In the genomic region with DNA sequence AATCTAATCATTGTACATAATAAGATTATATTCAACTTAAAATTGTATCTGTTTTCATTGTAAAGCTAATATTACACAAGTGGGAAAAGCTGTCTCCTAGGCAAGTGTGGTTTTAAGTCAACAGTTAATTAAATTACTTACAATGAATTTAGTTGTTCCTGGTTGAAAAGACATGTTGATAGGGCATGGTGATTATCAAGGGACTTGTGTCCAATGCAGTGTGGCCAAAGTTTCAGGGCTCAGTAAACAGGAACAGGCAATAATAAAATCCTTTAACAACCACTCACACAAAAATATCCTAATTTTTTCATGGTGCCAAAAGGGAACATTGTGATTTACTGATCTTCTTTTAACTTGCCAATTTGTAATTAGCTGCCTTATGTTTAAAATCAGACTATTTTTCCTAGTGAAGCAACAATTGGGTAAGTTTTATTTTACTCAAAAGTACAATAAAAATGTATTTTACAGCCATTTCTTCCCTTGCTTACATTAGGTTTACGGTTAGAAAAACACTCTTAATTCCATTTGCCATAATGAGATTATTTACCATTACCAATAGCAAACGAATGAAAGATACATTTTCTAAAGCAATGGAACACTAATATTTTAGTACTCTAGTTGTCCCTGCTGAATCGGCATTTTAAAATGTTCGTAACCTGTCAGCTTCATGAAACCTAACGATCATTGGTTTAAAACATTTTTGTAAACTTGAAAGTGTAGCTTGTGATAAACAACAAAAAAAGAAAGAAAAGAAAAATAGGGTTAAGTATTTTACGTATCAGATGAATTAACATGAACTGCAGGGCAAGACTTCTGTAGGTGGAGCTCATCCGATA, we compare ENCODE assay signal across 8 cellular contexts. TPM values are rescaled to one million over a fixed set of nuclear protein-coding genes. Genes with fewer than 3 reads are reported as not detected.
DNase-seq lines count a peak whose midpoint lies in the region; ATAC-seq and TF ChIP-seq lines count a peak whose summit lies in the region.

No MANE protein-coding gene starts in this region.

- in situ Hi-C loops in Panc1 (cut with HindIII; ENCODE audit: low pct_unique_long_range_greater_than_20kb, low sequenced_read_pairs), result no loop called here

- no peaks in the 10 kb centered on the region for H3K36me3 ChIP-seq in Panc1 (ENCODE audit: control insufficient read depth, insufficient read depth, low read length)
- H3K36me3 ChIP-seq in stomach smooth muscle (ENCODE audit: control insufficient read depth in 2 of 2, insufficient read depth in 2 of 2, low read length in 2 of 2), result no peaks in the 10 kb centered on the region

- DNase-seq in DMS153 (lab: John Stamatoyannopoulos, UW) (peak; percentile 17), DMS153 treated with DMSO at 0.1 percent for 48 hours (lab: John Stamatoyannopoulos, UW; ENCODE audit: unreplicated experiment) (no peak), Panc1 (ENCODE audit: low read depth, low spot score) (no peak), right cardiac atrium (no peak), GM03348 (ENCODE audit: low spot score) (no peak)

- peak overlapping the region; percentile 94 for H3K27ac ChIP-seq in Panc1 (ENCODE audit: low read length)
- peak overlapping the region; percentile 82 for H3K27ac ChIP-seq in right cardiac atrium (ENCODE audit: low read length)
- H3K27ac ChIP-seq in stomach smooth muscle (ENCODE audit: low read length), result peak overlapping the region; percentile 85

- intact Hi-C loops in Panc1 (cut with micrococcal nuclease; ENCODE audit: unreplicated experiment) (loop anchor here (10.0 kb wide), 1 partner anchor 106 kb away; no protein-coding TSS in a partner anchor), right cardiac atrium (cut with DNase I) (loop anchor here (5.0 to 10.0 kb wide), 7 partner anchors 64 to 178 kb away; no protein-coding TSS in a partner anchor)

- H3K4me1 ChIP-seq in Panc1 (ENCODE audit: control insufficient read depth, insufficient read depth, low read length) (peaks cover 12% of the 10 kb centered on the region), right cardiac atrium (ENCODE audit: control insufficient read depth, insufficient read depth, low read length) (no peaks in the 10 kb centered on the region), stomach smooth muscle (ENCODE audit: control insufficient read depth, insufficient read depth, low read length) (peaks cover 19% of the 10 kb centered on the region)

- H3K27me3 ChIP-seq in Panc1 (ENCODE audit: control insufficient read depth, insufficient read depth, low read length) (no peaks in the 10 kb centered on the region), right cardiac atrium (ENCODE audit: control insufficient read depth, insufficient read depth) (no peaks in the 10 kb centered on the region), stomach smooth muscle (ENCODE audit: control insufficient read depth in 1 of 2, insufficient read depth in 2 of 2, low read length in 2 of 2) (no peaks in the 10 kb centered on the region)

- POLR2A ChIA-PET in Panc1 (lab: Charles Lee), result no interaction called here

- BruUV-seq in Panc1 (replicated peaks; lab: Mats Ljungman, UMichigan), result TSS peak; percentile 81

- CTCF ChIA-PET in Panc1 (lab: Charles Lee), result interaction anchor here (0.6 to 1.7 kb wide), 10 partner anchors 30 to 203 kb away, joined by 3 to 14 read pairs (median 4); no protein-coding TSS in a partner anchor

- no peaks in the 10 kb centered on the region for H3K9me3 ChIP-seq in Panc1 (ENCODE audit: control insufficient read depth, insufficient read depth, low read depth, low read length)
- H3K9me3 ChIP-seq in right cardiac atrium (ENCODE audit: control insufficient read depth, low read length), result no peaks in the 10 kb centered on the region
- H3K9me3 ChIP-seq in stomach smooth muscle (ENCODE audit: control insufficient read depth in 2 of 2, low read length in 2 of 2), result no peaks in the 10 kb centered on the region

- ATAC-seq in Panc1, result no peak
- ATAC-seq in right cardiac atrium, result no peak
- no peak for ATAC-seq in HG03571 (IDR thresholded peaks at IDR 0.05; ENCODE audit: unreplicated experiment)
- no peak for ATAC-seq in GM19455 (IDR thresholded peaks at IDR 0.05; ENCODE audit: unreplicated experiment)

- H3K9ac ChIP-seq in stomach smooth muscle (ENCODE audit: low read length in 2 of 2), result peak overlapping the region; percentile 64 to 68

- H3K4me3 ChIP-seq in Panc1 (ENCODE audit: low read depth in 2 of 2, low read length in 2 of 2) (peak overlapping the region; percentile 39 to 71), right cardiac atrium (ENCODE audit: low read length) (peak overlapping the region; percentile 36), stomach smooth muscle (ENCODE audit: low read length in 2 of 2) (peak overlapping the region; percentile 64 to 76)

- TF ChIP-seq CTCF in Panc1 (IDR thresholded peaks at IDR 0.05), result no peak

- WGBS in right cardiac atrium, result 7% methylated on average over 7 of the region's 7 CpGs

RNA-seq across cellular contexts. Expression of gene WNK1, which starts 1.8 kb away (rescaled TPM):
- total RNA-seq in Panc1 (2021; ENCODE audit: unreplicated experiment) (181 TPM), right cardiac atrium (100 to 1,000 TPM; 204 to 319 (median 282) TPM)
- polyA plus RNA-seq in Panc1 (2012; ENCODE audit: insufficient read length), result 117 TPM
- 88.2 TPM for polyA plus RNA-seq in right cardiac atrium
